1 cellular context compared by ENCODE assay signal in genomic region chr20:33007376-33008335, GRCh38.
TF ChIP-seq lines count a peak whose summit lies in the region.

TSS of gene BPIFB2 (plus strand) at chr20:33007704. CDS start at chr20:33008575, 871 bp downstream.

TF ChIP-seq in HepG2, 621 proteins besides CTCF, POLR2A, EP300 and RAD21 (continued from another document and continues in another):
- TF ChIP-seq ATF4 (CRISPR knock-in tag; IDR thresholded peaks at IDR 0.05) (peak in 1 of 2 experiments; percentile 81; a peak in 2 of 4 replicates), SIN3A (IDR thresholded peaks at IDR 0.05; ENCODE audit: borderline replicate concordance, low read depth, low read length) (peak; percentile 45; the same call in 1 of the 2 replicates), ZBTB7A (CRISPR knock-in tag; IDR thresholded peaks at IDR 0.05) (peak; percentile 73), MAFF (IDR thresholded peaks at IDR 0.05; ENCODE audit: low read depth, low read length) (0 out of 2 replicates have a peak, but pooled peaks have one; percentile 10), BHLHE40 (IDR thresholded peaks at IDR 0.05; ENCODE audit: low read length) (peak; percentile 93), BRD4 (CRISPR knock-in tag; IDR thresholded peaks at IDR 0.05) (peak; percentile 86), ZNF224 (CRISPR knock-in tag; IDR thresholded peaks at IDR 0.05) (peak; percentile 87; the same call in 1 of the 2 replicates), ZNF629 (CRISPR knock-in tag; conservative IDR thresholded peaks at IDR 0.05) (0 out of 2 replicates have a peak, but pooled peaks have one; percentile 4), CREBL2 (CRISPR knock-in tag; IDR thresholded peaks at IDR 0.05; ENCODE audit: borderline replicate concordance) (0 out of 2 replicates have a peak, but pooled peaks have one; percentile 76), ZFYVE20 (CRISPR knock-in tag; IDR thresholded peaks at IDR 0.05; ENCODE audit: borderline replicate concordance, low read depth) (no peak), ZNF543 (CRISPR knock-in tag; IDR thresholded peaks at IDR 0.05) (peak; percentile 92; the same call in 1 of the 2 replicates), ZNF841 (CRISPR knock-in tag; IDR thresholded peaks at IDR 0.05; ENCODE audit: borderline replicate concordance) (no peak), ZNF816 (CRISPR knock-in tag; IDR thresholded peaks at IDR 0.05; ENCODE audit: borderline replicate concordance) (peak; percentile 91; the same call in 1 of the 2 replicates), ZNF703 (CRISPR knock-in tag; IDR thresholded peaks at IDR 0.05; ENCODE audit: borderline replicate concordance) (peak; percentile 94; the same call in 1 of the 2 replicates), RBM39 (IDR thresholded peaks at IDR 0.05; ENCODE audit: low read depth, low read length, poor library complexity, severe bottlenecking) (no peak), THAP7 (CRISPR knock-in tag; IDR thresholded peaks at IDR 0.05) (peak; percentile 27; the same call in 1 of the 2 replicates), TBL1XR1 (IDR thresholded peaks at IDR 0.05; ENCODE audit: borderline replicate concordance, low read length, partially characterized antibody) (peak; percentile 26), SSRP1 (CRISPR knock-in tag; IDR thresholded peaks at IDR 0.05) (no peak; the same call in 1 of the 2 replicates), FOXK1 (CRISPR knock-in tag; IDR thresholded peaks at IDR 0.05; ENCODE audit: borderline replicate concordance, low read depth) (peak; percentile 78), NPAS2 (CRISPR knock-in tag; IDR thresholded peaks at IDR 0.05; ENCODE audit: borderline replicate concordance) (peak; percentile 19; the same call in 1 of the 2 replicates), CHCHD3 (CRISPR knock-in tag; IDR thresholded peaks at IDR 0.05) (no peak), CBX5 (CRISPR knock-in tag; IDR thresholded peaks at IDR 0.05; ENCODE audit: borderline replicate concordance) (peak; percentile 78; the same call in 1 of the 2 replicates), KAT8 (CRISPR knock-in tag; IDR thresholded peaks at IDR 0.05) (peak; percentile 68), ZSCAN25 (CRISPR knock-in tag; IDR thresholded peaks at IDR 0.05) (peak; percentile 91), SNAPC2 (CRISPR knock-in tag; IDR thresholded peaks at IDR 0.05) (peak; percentile 86), ZFP1 (CRISPR knock-in tag; IDR thresholded peaks at IDR 0.05) (no peak; the same call in none of the 2 replicates), GATAD1 (CRISPR knock-in tag; IDR thresholded peaks at IDR 0.05) (peak; percentile 73; the same call in 1 of the 2 replicates), KDM3A (CRISPR knock-in tag; IDR thresholded peaks at IDR 0.05; ENCODE audit: low read depth) (peak; percentile 97), ZNF792 (CRISPR knock-in tag; IDR thresholded peaks at IDR 0.05) (peak; percentile 98), ZNF20 (CRISPR knock-in tag; IDR thresholded peaks at IDR 0.05) (no peak), ZBTB10 (CRISPR knock-in tag; IDR thresholded peaks at IDR 0.05; ENCODE audit: borderline replicate concordance) (no peak; the same call in 1 of the 2 replicates), MYC (CRISPR knock-in tag; IDR thresholded peaks at IDR 0.05; ENCODE audit: borderline replicate concordance) (peak; percentile 99), THAP11 (CRISPR knock-in tag; IDR thresholded peaks at IDR 0.05) (peak; percentile 75), HBP1 (CRISPR knock-in tag; IDR thresholded peaks at IDR 0.05; ENCODE audit: low read depth) (no peak; the same call in 1 of the 2 replicates), RBM22 (optimal IDR thresholded peaks at IDR 0.05; ENCODE audit: low read length) (peak; percentile 80), ZNF530 (CRISPR knock-in tag; IDR thresholded peaks at IDR 0.05; ENCODE audit: low read depth) (peak; percentile 26; the same call in 1 of the 2 replicates), PRMT3 (CRISPR knock-in tag; IDR thresholded peaks at IDR 0.05; ENCODE audit: borderline replicate concordance, low read depth) (peak; percentile 60; the same call in 1 of the 2 replicates), ZNF17 (CRISPR knock-in tag; IDR thresholded peaks at IDR 0.05) (no peak), TCF7L2 (IDR thresholded peaks at IDR 0.05; ENCODE audit: low read depth, low read length) (no peak), ZBTB1 (CRISPR knock-in tag; IDR thresholded peaks at IDR 0.05; ENCODE audit: borderline replicate concordance) (no peak), ZNF260 (CRISPR knock-in tag; IDR thresholded peaks at IDR 0.05; ENCODE audit: borderline replicate concordance, low read depth) (peak; percentile 88; the same call in 1 of the 2 replicates), ZNF513 (CRISPR knock-in tag; conservative IDR thresholded peaks at IDR 0.05) (peak; percentile 80; the same call in 1 of the 2 replicates), ZNF556 (CRISPR knock-in tag; IDR thresholded peaks at IDR 0.05; ENCODE audit: borderline replicate concordance) (no peak; the same call in 1 of the 2 replicates), ZBTB2 (CRISPR knock-in tag; IDR thresholded peaks at IDR 0.05; ENCODE audit: low read depth) (no peak), NCOA1 (CRISPR knock-in tag; IDR thresholded peaks at IDR 0.05) (no peak), ARNT2 (CRISPR knock-in tag; IDR thresholded peaks at IDR 0.05; ENCODE audit: low read depth) (no peak; the same call in 1 of the 2 replicates), BCL6 (CRISPR knock-in tag; IDR thresholded peaks at IDR 0.05) (peak; percentile 82), U2AF2 (IDR thresholded peaks at IDR 0.05; ENCODE audit: low read depth, low read length) (0 out of 2 replicates have a peak, but pooled peaks have one; percentile 49), JUN (CRISPR knock-in tag; IDR thresholded peaks at IDR 0.05) (no peak)
- TF ChIP-seq, protein P1, sequence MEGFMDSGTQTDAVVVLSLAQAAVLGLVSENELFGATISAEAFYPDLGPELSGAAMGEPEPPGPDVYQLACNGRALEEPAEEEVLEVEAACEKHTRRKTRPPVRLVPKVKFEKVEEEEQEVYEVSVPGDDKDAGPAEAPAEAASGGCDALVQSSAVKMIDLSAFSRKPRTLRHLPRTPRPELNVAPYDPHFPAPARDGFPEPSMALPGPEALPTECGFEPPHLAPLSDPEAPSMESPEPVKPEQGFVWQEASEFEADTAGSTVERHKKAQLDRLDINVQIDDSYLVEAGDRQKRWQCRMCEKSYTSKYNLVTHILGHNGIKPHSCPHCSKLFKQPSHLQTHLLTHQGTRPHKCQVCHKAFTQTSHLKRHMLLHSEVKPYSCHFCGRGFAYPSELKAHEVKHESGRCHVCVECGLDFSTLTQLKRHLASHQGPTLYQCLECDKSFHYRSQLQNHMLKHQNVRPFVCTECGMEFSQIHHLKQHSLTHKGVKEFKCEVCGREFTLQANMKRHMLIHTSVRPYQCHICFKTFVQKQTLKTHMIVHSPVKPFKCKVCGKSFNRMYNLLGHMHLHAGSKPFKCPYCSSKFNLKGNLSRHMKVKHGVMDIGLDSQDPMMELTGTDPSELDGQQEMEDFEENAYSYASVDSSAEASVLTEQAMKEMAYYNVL (CRISPR knock-in tag; IDR thresholded peaks at IDR 0.05; ENCODE audit: borderline replicate concordance): peak; percentile 80
- TF ChIP-seq, protein P2, sequence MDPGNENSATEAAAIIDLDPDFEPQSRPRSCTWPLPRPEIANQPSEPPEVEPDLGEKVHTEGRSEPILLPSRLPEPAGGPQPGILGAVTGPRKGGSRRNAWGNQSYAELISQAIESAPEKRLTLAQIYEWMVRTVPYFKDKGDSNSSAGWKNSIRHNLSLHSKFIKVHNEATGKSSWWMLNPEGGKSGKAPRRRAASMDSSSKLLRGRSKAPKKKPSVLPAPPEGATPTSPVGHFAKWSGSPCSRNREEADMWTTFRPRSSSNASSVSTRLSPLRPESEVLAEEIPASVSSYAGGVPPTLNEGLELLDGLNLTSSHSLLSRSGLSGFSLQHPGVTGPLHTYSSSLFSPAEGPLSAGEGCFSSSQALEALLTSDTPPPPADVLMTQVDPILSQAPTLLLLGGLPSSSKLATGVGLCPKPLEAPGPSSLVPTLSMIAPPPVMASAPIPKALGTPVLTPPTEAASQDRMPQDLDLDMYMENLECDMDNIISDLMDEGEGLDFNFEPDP (CRISPR knock-in tag; conservative IDR thresholded peaks at IDR 0.05): no peak
- TF ChIP-seq, protein P3, sequence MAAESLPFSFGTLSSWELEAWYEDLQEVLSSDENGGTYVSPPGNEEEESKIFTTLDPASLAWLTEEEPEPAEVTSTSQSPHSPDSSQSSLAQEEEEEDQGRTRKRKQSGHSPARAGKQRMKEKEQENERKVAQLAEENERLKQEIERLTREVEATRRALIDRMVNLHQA (CRISPR knock-in tag; IDR thresholded peaks at IDR 0.05): peak; percentile 70; the same call in 1 of the 2 replicates
- TF ChIP-seq, protein P4, sequence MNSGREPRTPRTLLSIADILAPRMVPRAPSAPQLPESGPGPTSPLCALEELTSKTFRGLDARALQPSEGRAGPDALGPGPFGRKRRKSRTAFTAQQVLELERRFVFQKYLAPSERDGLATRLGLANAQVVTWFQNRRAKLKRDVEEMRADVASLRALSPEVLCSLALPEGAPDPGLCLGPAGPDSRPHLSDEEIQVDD (CRISPR knock-in tag; IDR thresholded peaks at IDR 0.05; ENCODE audit: borderline replicate concordance): peak; percentile 84
